In genomic region chr15:25848325-25848724, GRCh38 we compare ENCODE assay signal across 22 cellular contexts. TPM values are rescaled to one million over a fixed set of nuclear protein-coding genes. Genes with fewer than 3 reads are reported as not detected.
DNase-seq lines count a peak whose midpoint lies in the region; ATAC-seq, FAIRE-seq and TF ChIP-seq lines count a peak whose summit lies in the region.
"Had no signal": no experiment of that assay in that cellular context is flagged by ENCODE, and none has a peak within 500 bp of the region (broad histone marks: within the 10 kb centered on the region; RNA-seq: fewer than 3 reads in every experiment).

No MANE protein-coding gene starts in this region.

- CTCF ChIA-PET in Caco-2 (lab: Charles Lee): interaction anchor here (0.7 kb wide), 1 partner anchor 128 kb away, joined by 3 read pairs; no protein-coding TSS in a partner anchor

- H3K27ac Mint-ChIP-seq in CD4-positive, CD25-positive, alpha-beta regulatory T cell: peak overlapping the region in 2 of 3 donors; percentile 63 to 92
- H3K27ac Mint-ChIP-seq in Caco-2 (ENCODE audit: unreplicated experiment): peak overlapping the region; percentile 93
- H3K27ac Mint-ChIP-seq in activated naive CD8-positive, alpha-beta T cell treated with anti-CD3 and anti-CD28 coated beads, Interleukin-2, amount 50 U/mL, for 24 hours: peak overlapping the region; percentile 100
- H3K27ac Mint-ChIP-seq in naive thymus-derived CD8-positive, alpha-beta T cell: peak overlapping the region; percentile 69 to 100 (median 92)
- H3K27ac Mint-ChIP-seq: progenitor cell of endocrine pancreas had no signal

- no peak for FAIRE-seq in RCC 7860 (lab: Jason Lieb, UNC)
- FAIRE-seq: H54 had no signal

- no peaks in the 10 kb centered on the region for H4K20me1 ChIP-seq in Karpas-422 (ENCODE audit: insufficient read depth, low read depth, low read length)

- no peaks in the 10 kb centered on the region for H3K27me3 ChIP-seq in CD4-positive, CD25-positive, alpha-beta regulatory T cell (ENCODE audit: control insufficient read depth, insufficient read depth, low read length)
- H3K27me3 ChIP-seq in Caco-2 (replicated peaks; ENCODE audit: control insufficient read depth, insufficient read depth, low read length) (no peaks in the 10 kb centered on the region), Karpas-422 (ENCODE audit: low read length) (no peaks in the 10 kb centered on the region), Peyer's patch (no peaks in the 10 kb centered on the region)
- H3K27me3 ChIP-seq: upper lobe of right lung had no signal

- no peaks in the 10 kb centered on the region for H3K9me3 ChIP-seq in CD4-positive, CD25-positive, alpha-beta regulatory T cell (ENCODE audit: control insufficient read depth in 2 of 2, low read length in 2 of 2)
- no peaks in the 10 kb centered on the region for H3K9me3 ChIP-seq in Caco-2
- peaks cover 19% of the 10 kb centered on the region; the same call in 1 of the 2 replicates for H3K9me3 ChIP-seq in Karpas-422 (ENCODE audit: low read length)
- H3K9me3 ChIP-seq in Peyer's patch: no peaks in the 10 kb centered on the region
- H3K9me3 ChIP-seq: SK-N-SH, upper lobe of right lung had no signal

- H3K4me2 ChIP-seq in Karpas-422 (ENCODE audit: low read depth, low read length, poor library complexity, severe bottlenecking): no peak overlapping the region
- H3K4me2 ChIP-seq: SK-N-SH had no signal

- H2AFZ ChIP-seq in Karpas-422 (ENCODE audit: low read length): no peak overlapping the region

- H3K36me3 ChIP-seq in CD4-positive, CD25-positive, alpha-beta regulatory T cell (ENCODE audit: control insufficient read depth, insufficient read depth, low read length): no peaks in the 10 kb centered on the region
- H3K36me3 ChIP-seq in Caco-2 (ENCODE audit: control insufficient read depth, insufficient read depth, low read length): no peaks in the 10 kb centered on the region
- H3K36me3 ChIP-seq in Karpas-422 (ENCODE audit: insufficient read depth, low read length): no peaks in the 10 kb centered on the region
- no peaks in the 10 kb centered on the region for H3K36me3 ChIP-seq in Peyer's patch
- H3K36me3 ChIP-seq: upper lobe of right lung had no signal

- no peak overlapping the region for H3K4me3 ChIP-seq in CD4-positive, CD25-positive, alpha-beta regulatory T cell (ENCODE audit: low read depth, low read length)
- H3K4me3 ChIP-seq in Caco-2 (ENCODE audit: low read depth, low read length) (no peak overlapping the region), Karpas-422 (ENCODE audit: low read length) (no peak overlapping the region), Peyer's patch (no peak overlapping the region)
- H3K4me3 ChIP-seq: upper lobe of right lung had no signal

- no peak for TF ChIP-seq POLR2A in Peyer's patch (IDR thresholded peaks at IDR 0.05)

- BruUV-seq in Caco-2 (replicated peaks; lab: Mats Ljungman, UMichigan): no TSS peak

- peaks cover 4% of the 10 kb centered on the region for H3K27me3 Mint-ChIP-seq in CD4-positive, CD25-positive, alpha-beta regulatory T cell
- no peaks in the 10 kb centered on the region for H3K27me3 Mint-ChIP-seq in Caco-2 (ENCODE audit: insufficient read depth, unreplicated experiment)
- H3K27me3 Mint-ChIP-seq in activated naive CD8-positive, alpha-beta T cell treated with anti-CD3 and anti-CD28 coated beads, Interleukin-2, amount 50 U/mL, for 24 hours: peaks cover 5% of the 10 kb centered on the region
- no peaks in the 10 kb centered on the region for H3K27me3 Mint-ChIP-seq in naive thymus-derived CD8-positive, alpha-beta T cell

- H3K9me3 Mint-ChIP-seq in CD4-positive, CD25-positive, alpha-beta regulatory T cell: no peaks in the 10 kb centered on the region
- no peaks in the 10 kb centered on the region for H3K9me3 Mint-ChIP-seq in Caco-2 (ENCODE audit: unreplicated experiment)
- H3K9me3 Mint-ChIP-seq in activated naive CD8-positive, alpha-beta T cell treated with anti-CD3 and anti-CD28 coated beads, Interleukin-2, amount 50 U/mL, for 24 hours: no peaks in the 10 kb centered on the region
- no peaks in the 10 kb centered on the region for H3K9me3 Mint-ChIP-seq in naive thymus-derived CD8-positive, alpha-beta T cell
- H3K9me3 Mint-ChIP-seq: stimulated activated memory B cell treated with anti-CD40 and anti-IgM and Interleukin-4, amounts not matched to agents 10 μg/mL and 1 μg/mL and 100 μg/mL, for 72 hours had no signal

- DNase-seq in CD4-positive, CD25-positive, alpha-beta regulatory T cell: no peak
- DNase-seq in Caco-2: no peak
- no peak for DNase-seq in activated naive CD8-positive, alpha-beta T cell treated with anti-CD3 and anti-CD28 coated beads, Interleukin-2, amount 50 U/mL, for 24 hours
- DNase-seq in naive thymus-derived CD8-positive, alpha-beta T cell: no peak
- no peak for DNase-seq in Karpas-422
- no peak for DNase-seq in Peyer's patch
- no peak for DNase-seq in RCC 7860 (ENCODE audit: low spot score)
- DNase-seq in NCI-H69 (lab: John Stamatoyannopoulos, UW): no peak
- DNase-seq: activated CD8-positive, alpha-beta memory T cell treated with anti-CD3 and anti-CD28 coated beads for 24 hours; activated gamma-delta T cell; DMS79 treated with DMSO at 0.1 percent for 48 hours; dorsolateral prefrontal cortex; erythroblast; NCI-H1092 treated with DMSO at 0.1 percent for 48 hours; NCI-H524 treated with DMSO at 0.1 percent for 48 hours; OCI-M1; upper lobe of right lung had no signal

- peak overlapping the region; percentile 85 for H3K27ac ChIP-seq in CD4-positive, CD25-positive, alpha-beta regulatory T cell (ENCODE audit: insufficient read depth, low read length, poor library complexity, severe bottlenecking)
- no peak overlapping the region for H3K27ac ChIP-seq in Karpas-422 (ENCODE audit: low read length)
- no peak overlapping the region for H3K27ac ChIP-seq in Peyer's patch
- H3K27ac ChIP-seq: C4-2B, upper lobe of right lung had no signal

- no peaks in the 10 kb centered on the region for H3K79me2 ChIP-seq in Karpas-422 (ENCODE audit: low read length)

- TF ChIP-seq CTCF in Caco-2 (IDR thresholded peaks at IDR 0.05; ENCODE audit: insufficient read depth in 1 of 2, low read depth in 1 of 2, low read length in 1 of 2, severe bottlenecking in 1 of 2, unreplicated experiment in 1 of 2) (no peak), Peyer's patch (IDR thresholded peaks at IDR 0.05) (no peak)

- POLR2A ChIA-PET in Caco-2 (lab: Charles Lee): no interaction called here
- POLR2A ChIA-PET in naive thymus-derived CD8-positive, alpha-beta T cell (lab: Charles Lee): interaction anchor here (0.7 to 8.4 kb wide), 3 partner anchors 13 to 51 kb away, joined by 3 to 201 read pairs (median 3); partner anchors contain the start of gene ATP10A

- intact Hi-C loops in Caco-2 (cut with micrococcal nuclease; ENCODE audit: unreplicated experiment): no loop called here

- H3K36me3 Mint-ChIP-seq in CD4-positive, CD25-positive, alpha-beta regulatory T cell: no peaks in the 10 kb centered on the region
- no peaks in the 10 kb centered on the region for H3K36me3 Mint-ChIP-seq in Caco-2 (ENCODE audit: insufficient read depth, unreplicated experiment)
- H3K36me3 Mint-ChIP-seq in activated naive CD8-positive, alpha-beta T cell treated with anti-CD3 and anti-CD28 coated beads, Interleukin-2, amount 50 U/mL, for 24 hours (ENCODE audit: low read depth): peaks cover 27% of the 10 kb centered on the region
- no peaks in the 10 kb centered on the region for H3K36me3 Mint-ChIP-seq in naive thymus-derived CD8-positive, alpha-beta T cell
- H3K36me3 Mint-ChIP-seq: stimulated activated memory B cell treated with anti-CD40 and anti-IgM and Interleukin-4, amounts not matched to agents 10 μg/mL and 1 μg/mL and 100 μg/mL, for 72 hours had no signal

- no peak for ATAC-seq in CD4-positive, CD25-positive, alpha-beta regulatory T cell (ENCODE audit: low read depth in 2 of 2)
- no peak for ATAC-seq in activated naive CD8-positive, alpha-beta T cell treated with anti-CD3 and anti-CD28 coated beads, Interleukin-2, amount 50 U/mL, for 24 hours
- ATAC-seq in naive thymus-derived CD8-positive, alpha-beta T cell: no peak
- ATAC-seq: stimulated activated memory B cell treated with anti-CD40 and anti-IgM and Interleukin-4, amounts not matched to agents 10 μg/mL and 1 μg/mL and 100 μg/mL, for 72 hours; upper lobe of right lung had no signal

- H3K4me1 ChIP-seq in CD4-positive, CD25-positive, alpha-beta regulatory T cell (ENCODE audit: control insufficient read depth, insufficient read depth, low read length, poor library complexity, severe bottlenecking): peaks cover 54% of the 10 kb centered on the region
- H3K4me1 ChIP-seq in Caco-2 (peaks cover 23% of the 10 kb centered on the region), Karpas-422 (ENCODE audit: low read length) (no peaks in the 10 kb centered on the region), Peyer's patch (peaks cover 0 to 7% (median 3%) of the 10 kb centered on the region in 4 donors)

- H3K9ac ChIP-seq in Karpas-422 (ENCODE audit: low read length): no peak overlapping the region
- H3K9ac ChIP-seq: SK-N-SH had no signal

- peaks cover 37 to 84% (median 68%) of the 10 kb centered on the region in 4 donors for H3K4me1 Mint-ChIP-seq in CD4-positive, CD25-positive, alpha-beta regulatory T cell
- H3K4me1 Mint-ChIP-seq in Caco-2 (ENCODE audit: low read depth, unreplicated experiment): peaks cover 28% of the 10 kb centered on the region
- peaks cover 90% of the 10 kb centered on the region for H3K4me1 Mint-ChIP-seq in activated naive CD8-positive, alpha-beta T cell treated with anti-CD3 and anti-CD28 coated beads, Interleukin-2, amount 50 U/mL, for 24 hours
- H3K4me1 Mint-ChIP-seq in naive thymus-derived CD8-positive, alpha-beta T cell: peaks cover 45 to 96% (median 92%) of the 10 kb centered on the region in 4 donors

- H3K4me3 Mint-ChIP-seq in CD4-positive, CD25-positive, alpha-beta regulatory T cell: peak overlapping the region in 2 of 4 donors; percentile 43 to 92
- H3K4me3 Mint-ChIP-seq in Caco-2 (ENCODE audit: unreplicated experiment): no peak overlapping the region
- peak overlapping the region; percentile 80 for H3K4me3 Mint-ChIP-seq in activated naive CD8-positive, alpha-beta T cell treated with anti-CD3 and anti-CD28 coated beads, Interleukin-2, amount 50 U/mL, for 24 hours
- H3K4me3 Mint-ChIP-seq in naive thymus-derived CD8-positive, alpha-beta T cell: peak overlapping the region in 6 of 10 donors; percentile 15 to 99 (median 34)

- no peaks in the 10 kb centered on the region for H3K9me2 ChIP-seq in Karpas-422 (replicated peaks; ENCODE audit: insufficient read depth, low read length)
- H3K9me2 ChIP-seq: SK-N-SH had no signal

RNA-seq across cellular contexts. Expression of gene ATP10A, which starts 14.8 kb away (rescaled TPM):
- total RNA-seq in CD4-positive, CD25-positive, alpha-beta regulatory T cell: 16.1 TPM
- 1 to 10 TPM; 2.8 to 5.6 (median 4.6) TPM for polyA plus RNA-seq in CD4-positive, CD25-positive, alpha-beta regulatory T cell
- total RNA-seq in Caco-2 (2022): not detected in 2 replicates
- 10 to 100 TPM; 55.2 to 59.1 TPM for total RNA-seq in naive thymus-derived CD8-positive, alpha-beta T cell
- polyA plus RNA-seq in naive thymus-derived CD8-positive, alpha-beta T cell: 10 to 100 TPM in 1 of 3 donors, 1 to 10 TPM in 2; 5.2 to 18.1 (median 5.9) TPM
- total RNA-seq in Karpas-422 (2014; rRNA removed; shearing (Covaris generic); ENCODE audit: low replicate concordance): not detected in 2 replicates
- 1 to 10 TPM; 1.6 to 7.4 (median 3.7) TPM for total RNA-seq in Peyer's patch
- polyA plus RNA-seq: SK-N-SH had no signal
